In the genomic region with DNA sequence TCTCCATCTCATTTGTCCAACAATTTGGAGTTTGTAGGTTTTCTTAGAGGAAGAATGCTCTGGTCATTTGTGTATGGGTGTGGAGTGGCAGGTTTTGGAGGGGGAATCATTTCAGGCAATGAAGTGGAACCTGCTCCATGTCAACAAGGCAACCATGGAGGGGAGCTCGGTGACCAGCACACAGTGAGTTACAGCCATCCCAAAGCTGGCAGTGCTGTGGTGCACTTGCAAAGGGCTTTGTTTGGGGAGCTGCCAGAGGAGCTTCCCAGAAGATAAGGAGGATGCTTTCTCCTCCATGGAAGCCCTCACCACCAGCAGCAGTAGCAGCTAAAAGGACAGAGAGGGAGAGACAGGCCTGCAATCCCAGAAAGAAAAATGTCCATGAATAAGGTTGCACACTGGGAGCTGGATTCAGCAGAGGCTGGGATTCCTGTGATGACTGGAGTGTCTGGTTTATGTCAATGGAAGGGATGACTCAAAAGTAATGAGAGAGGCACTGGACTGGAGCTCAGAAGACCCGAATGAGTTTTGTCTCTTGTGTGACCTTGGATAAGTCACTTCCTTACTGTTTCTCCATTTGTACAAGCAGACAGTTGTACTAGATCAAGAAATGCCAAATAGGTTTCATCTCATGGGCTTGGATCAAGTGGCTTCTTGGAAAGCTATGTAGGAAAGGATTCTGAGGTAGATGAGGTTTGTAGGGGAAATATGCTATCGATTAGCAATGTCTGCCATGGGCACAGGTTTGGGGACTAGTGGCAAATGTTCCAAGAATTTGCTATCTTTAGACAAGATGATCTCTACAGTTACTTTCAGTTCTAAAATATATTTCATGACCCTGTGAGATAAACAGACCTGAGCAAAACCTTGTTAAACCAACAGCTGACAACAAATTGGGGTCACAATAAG, we compare ENCODE assay signal across 1 cellular context.
TF ChIP-seq lines count a peak whose summit lies in the region.

No MANE protein-coding gene starts in this region.

TF ChIP-seq in SK-N-SH, 30 proteins besides CTCF, POLR2A, EP300 and RAD21 (continued from another document):
- TF ChIP-seq, protein P1, sequence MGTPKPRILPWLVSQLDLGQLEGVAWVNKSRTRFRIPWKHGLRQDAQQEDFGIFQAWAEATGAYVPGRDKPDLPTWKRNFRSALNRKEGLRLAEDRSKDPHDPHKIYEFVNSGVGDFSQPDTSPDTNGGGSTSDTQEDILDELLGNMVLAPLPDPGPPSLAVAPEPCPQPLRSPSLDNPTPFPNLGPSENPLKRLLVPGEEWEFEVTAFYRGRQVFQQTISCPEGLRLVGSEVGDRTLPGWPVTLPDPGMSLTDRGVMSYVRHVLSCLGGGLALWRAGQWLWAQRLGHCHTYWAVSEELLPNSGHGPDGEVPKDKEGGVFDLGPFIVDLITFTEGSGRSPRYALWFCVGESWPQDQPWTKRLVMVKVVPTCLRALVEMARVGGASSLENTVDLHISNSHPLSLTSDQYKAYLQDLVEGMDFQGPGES (IDR thresholded peaks at IDR 0.05; ENCODE audit: low read depth, low read length) = no peak
